ENCODE assay signal across 1 cellular context in genomic region chr3:143873553-143873952, GRCh38. TPM values are rescaled to one million over a fixed set of nuclear protein-coding genes. Genes with fewer than 3 reads are reported as not detected.
"Had no signal": no experiment of that assay in that cellular context is flagged by ENCODE, and none has a peak within 500 bp of the region (broad histone marks: within the 10 kb centered on the region; RNA-seq: fewer than 3 reads in every experiment).

No MANE protein-coding gene starts in this region.

RNA-seq across cellular contexts. Expression of gene SLC9A9, which starts 25.3 kb away (rescaled TPM):
- total RNA-seq: G401 had no signal
